ENCODE assay signal across 22 cellular contexts in genomic region chr16:53035176-53035942, GRCh38. TPM values are rescaled to one million over a fixed set of nuclear protein-coding genes. Genes with fewer than 3 reads are reported as not detected.
DNase-seq lines count a peak whose midpoint lies in the region; ATAC-seq, FAIRE-seq and TF ChIP-seq lines count a peak whose summit lies in the region.
"Had no signal": no experiment of that assay in that cellular context is flagged by ENCODE, and none has a peak within 500 bp of the region (broad histone marks: within the 10 kb centered on the region; RNA-seq: fewer than 3 reads in every experiment).

No MANE protein-coding gene starts in this region.

- H2AFZ ChIP-seq in IMR-90 (replicated peaks; ENCODE audit: low read length, poor library complexity) = no peak overlapping the region

- in situ Hi-C loops in IMR-90 (cut with MboI; ENCODE audit: low sequenced_read_pairs) = no loop called here

- H3K4me1 ChIP-seq in A549 (no peaks in the 10 kb centered on the region), IMR-90 (ENCODE audit: control insufficient read depth, insufficient read depth, low read length) (peaks cover 2% of the 10 kb centered on the region; the same call in 1 of the 2 replicates)
- H3K4me1 ChIP-seq: BE2C had no signal

- no peak overlapping the region for H3K56ac ChIP-seq in IMR-90 (ENCODE audit: extremely low read depth, insufficient read depth, low read length)

- POLR2A ChIA-PET in A549 (lab: Yijun Ruan, JAX) = no interaction called here
- POLR2A ChIA-PET in IMR-90 (lab: Charles Lee; ENCODE audit: unreplicated experiment) = no interaction called here

- H2AK9ac ChIP-seq in IMR-90 (replicated peaks; ENCODE audit: low read depth, low read length, poor library complexity) = no peak overlapping the region

- CTCF ChIA-PET in A549 (lab: Yijun Ruan, JAX) = interaction anchor here (0.9 to 1.9 kb wide), 3 partner anchors 10 to 13 kb away, joined by 3 to 8 read pairs (median 5); no protein-coding TSS in a partner anchor
- CTCF ChIA-PET in IMR-90 (lab: Yijun Ruan, JAX) = no interaction called here

- H3K27me3 ChIP-seq in IMR-90 (ENCODE audit: control insufficient read depth, insufficient read depth, low read length) = no peaks in the 10 kb centered on the region
- H3K27me3 ChIP-seq in dorsolateral prefrontal cortex = peaks cover 0 to 4% (median 0%) of the 10 kb centered on the region in 45 donors
- H3K27me3 ChIP-seq: BE2C had no signal

- H2BK5ac ChIP-seq in IMR-90 (ENCODE audit: low read depth, low read length, poor library complexity, severe bottlenecking) = no peak overlapping the region

- H3K27ac ChIP-seq in A549 = no peak overlapping the region
- H3K27ac ChIP-seq in IMR-90 (ENCODE audit: insufficient read depth, low read length) = no peak overlapping the region
- H3K27ac ChIP-seq in epithelial cell of prostate = peak overlapping the region; percentile 64
- H3K27ac ChIP-seq in dorsolateral prefrontal cortex = no peak overlapping the region

- TF ChIP-seq RAD21 in A549 (conservative IDR thresholded peaks at IDR 0.05 in 1 of 2, IDR thresholded peaks at IDR 0.05 in 1 of 2) (no peak), IMR-90 (IDR thresholded peaks at IDR 0.05; ENCODE audit: low read length) (no peak)

- dilution Hi-C loops in IMR-90 (cut with HindIII; ENCODE audit: low sequenced_read_pairs, unreplicated experiment) = no loop called here

- H3K9me3 ChIP-seq in A549 (peaks cover 11% of the 10 kb centered on the region; the same call in 2 of the 3 replicates), IMR-90 (ENCODE audit: control insufficient read depth, insufficient read depth, low read length) (peaks cover 3% of the 10 kb centered on the region; the same call in 1 of the 2 replicates)
- H3K9me3 ChIP-seq: BE2C had no signal

- no peak overlapping the region for H2AK5ac ChIP-seq in IMR-90 (ENCODE audit: low read depth, low read length)

- H2BK120ac ChIP-seq in IMR-90 (ENCODE audit: low read depth, low read length) = no peak overlapping the region

- DNase-seq in A549 (ENCODE audit: low read depth in 1 of 2, low spot score in 1 of 2) (no peak), IMR-90 (no peak), epithelial cell of prostate (ENCODE audit: low read depth, low spot score) (no peak), neural crest cell (ENCODE audit: low read depth, low spot score) (peak; percentile 29), T-helper 9 cell (no peak), NOMO-1 treated with DMSO at 0.1 percent for 48 hours (lab: John Stamatoyannopoulos, UW; ENCODE audit: unreplicated experiment) (no peak), dorsolateral prefrontal cortex (no peak)
- DNase-seq: ACHN; BE2C; C1 segment of cervical spinal cord; CD4-positive, CD25-positive, alpha-beta regulatory T cell; CD8-positive, alpha-beta memory T cell; COR-L47; DMS 273 treated with DMSO at 0.1 percent for 48 hours; DMS53; DND-41; EL; GOT3; H7 had no signal

- H3K23ac ChIP-seq in IMR-90 (ENCODE audit: low read depth, low read length) = no peak overlapping the region

- H3K4me2 ChIP-seq in A549 (no peak overlapping the region), IMR-90 (ENCODE audit: low read depth, low read length) (no peak overlapping the region)

- no peak overlapping the region for H3K4me3 ChIP-seq in A549
- no peak overlapping the region for H3K4me3 ChIP-seq in IMR-90 (ENCODE audit: insufficient read depth, low read depth, low read length)
- H3K4me3 ChIP-seq in dorsolateral prefrontal cortex = no peak overlapping the region
- H3K4me3 ChIP-seq: GM12878 had no signal

- peak overlapping the region; percentile 90 for H3K27ac Mint-ChIP-seq in neural crest cell (ENCODE audit: unreplicated experiment)
- H3K27ac Mint-ChIP-seq: CD4-positive, CD25-positive, alpha-beta regulatory T cell; CD8-positive, alpha-beta memory T cell had no signal

- FAIRE-seq in A549 (lab: Jason Lieb, UNC) = no peak
- FAIRE-seq: GM12878, HTR-8/SVneo had no signal

- H4K5ac ChIP-seq in IMR-90 (ENCODE audit: low read depth, low read length) = no peak overlapping the region

- no peak overlapping the region for H2BK20ac ChIP-seq in IMR-90 (ENCODE audit: low read depth, low read length)

- H3K79me1 ChIP-seq in IMR-90 (ENCODE audit: low read depth in 1 of 2, low read length in 2 of 2) = no peaks in the 10 kb centered on the region

- no peaks in the 10 kb centered on the region for H3K36me3 ChIP-seq in IMR-90 (ENCODE audit: control insufficient read depth, insufficient read depth, low read length)
- H3K36me3 ChIP-seq: BE2C had no signal

- 59% methylated on average over 3 of the region's 3 CpGs for WGBS in A549 (ENCODE audit: missing lambda C conversion rate)
- no CpG with 5 or more reads among the region's 3 CpGs for WGBS in IMR-90 (ENCODE audit: extremely low coverage in 2 of 2, insufficient read length in 1 of 2), 2 experiments

- TF ChIP-seq CTCF in A549 (IDR thresholded peaks at IDR 0.05) (no peak), IMR-90 (conservative IDR thresholded peaks at IDR 0.05; ENCODE audit: low read depth, low read length) (no peak), neural crest cell (conservative IDR thresholded peaks at IDR 0.05) (no peak), dorsolateral prefrontal cortex (IDR thresholded peaks at IDR 0.05 in 54 of 56, conservative IDR thresholded peaks at IDR 0.05 in 2 of 56; ENCODE audit: low read depth in 1 of 56, partially characterized antibody in 56 of 56) (no peak)

- ATAC-seq in A549 (no peak), IMR-90 (ENCODE audit: low read depth) (no peak), HG02870 (IDR thresholded peaks at IDR 0.05; ENCODE audit: unreplicated experiment) (no peak)
- ATAC-seq: GM12878 had no signal

- no peak overlapping the region for H4K91ac ChIP-seq in IMR-90 (ENCODE audit: insufficient read depth, low read depth, low read length)

- TF ChIP-seq POLR2A in A549 (IDR thresholded peaks at IDR 0.05; ENCODE audit: low read length) = no peak
- no peak for TF ChIP-seq POLR2A in IMR-90 (IDR thresholded peaks at IDR 0.05; ENCODE audit: low read depth, low read length)

- H3K4me3 Mint-ChIP-seq in neural crest cell = peak overlapping the region; percentile 20
- H3K4me3 Mint-ChIP-seq: CD4-positive, CD25-positive, alpha-beta regulatory T cell; CD8-positive, alpha-beta memory T cell had no signal

- H3K4me1 Mint-ChIP-seq in neural crest cell = peaks cover 29% of the 10 kb centered on the region
- H3K4me1 Mint-ChIP-seq: CD4-positive, CD25-positive, alpha-beta regulatory T cell; CD8-positive, alpha-beta memory T cell had no signal

- H3K18ac ChIP-seq in IMR-90 (ENCODE audit: low read depth, low read length) = no peak overlapping the region

- H3K9me1 ChIP-seq in IMR-90 (ENCODE audit: insufficient read depth, low read length) = no peaks in the 10 kb centered on the region

- H3K27me3 Mint-ChIP-seq in neural crest cell (ENCODE audit: low read depth) = no peaks in the 10 kb centered on the region

- intact Hi-C loops in IMR-90 (cut with micrococcal nuclease) = no loop called here
- intact Hi-C loops in dorsolateral prefrontal cortex (cut with DNase I) = no loop called here

- no peak overlapping the region for H3K4ac ChIP-seq in IMR-90 (ENCODE audit: low read depth, low read length)

- H2BK15ac ChIP-seq in IMR-90 (ENCODE audit: low read depth, low read length) = no peak overlapping the region

- TF ChIP-seq EP300 in A549 (IDR thresholded peaks at IDR 0.05) = no peak

- BruUV-seq in IMR-90 (replicated peaks; lab: Mats Ljungman, UMichigan) = no TSS peak

- no peak overlapping the region for H3K9ac ChIP-seq in IMR-90 (ENCODE audit: low read depth, low read length)

- peaks cover 6% of the 10 kb centered on the region for H3K36me3 Mint-ChIP-seq in neural crest cell (ENCODE audit: low read depth)
- H3K36me3 Mint-ChIP-seq: CD4-positive, CD25-positive, alpha-beta regulatory T cell had no signal

- H4K8ac ChIP-seq in IMR-90 (ENCODE audit: low read depth in 2 of 2, low read length in 2 of 2) = no peak overlapping the region

- H3K14ac ChIP-seq in IMR-90 (replicated peaks; ENCODE audit: low read depth, low read length) = no peak overlapping the region

- peaks cover 22% of the 10 kb centered on the region for H3K9me3 Mint-ChIP-seq in neural crest cell
- H3K9me3 Mint-ChIP-seq: CD8-positive, alpha-beta memory T cell had no signal

- no peaks in the 10 kb centered on the region for H4K20me1 ChIP-seq in IMR-90 (ENCODE audit: insufficient read depth, low read length)

TF ChIP-seq in A549, 52 proteins besides CTCF, POLR2A, EP300 and RAD21 (continues in another document):
- TF ChIP-seq MAFK (IDR thresholded peaks at IDR 0.05; ENCODE audit: partially characterized antibody) = peak; percentile 49

TF ChIP-seq in IMR-90, 13 proteins besides CTCF, POLR2A, EP300 and RAD21:
- TF ChIP-seq RFX5 (IDR thresholded peaks at IDR 0.05; ENCODE audit: low read depth, low read length) = no peak
- TF ChIP-seq MAZ (IDR thresholded peaks at IDR 0.05; ENCODE audit: borderline replicate concordance, low read depth, low read length) = no peak
- TF ChIP-seq MAFK (IDR thresholded peaks at IDR 0.05; ENCODE audit: low read depth, low read length) = peak; percentile 42
- TF ChIP-seq NFE2L2 (IDR thresholded peaks at IDR 0.05; ENCODE audit: low read depth, low read length) = 0 out of 2 replicates have a peak, but pooled peaks have one; percentile 14
- no peak for TF ChIP-seq BHLHE40 (IDR thresholded peaks at IDR 0.05; ENCODE audit: low read depth, low read length)

RNA-seq across cellular contexts. Expression of gene CHD9NB, which starts 17.3 kb away (rescaled TPM):
- polyA plus RNA-seq in A549 (2011; rRNA removed) = 2.0 and 2.6 TPM in 2 replicates
- 0.98 and 1.3 TPM in 2 replicates for polyA plus RNA-seq in A549 (2012; cell fraction: cytosol; rRNA removed)
- polyA plus RNA-seq in A549 (2012; cell fraction: nucleus; rRNA removed) = 0.53 and 0.72 TPM in 2 replicates
- polyA plus RNA-seq in A549 (2017; fragmentation: RNase III; extraction: RNeasy Plus Mini Kit Qiagen cat#74134 plus additional on column Dnase treatment) = 2.8 to 3.4 TPM (median 3.0 TPM) in 3 replicates
- 5.0 and 6.3 TPM in 2 replicates for polyA minus RNA-seq in A549 (2011; rRNA and poly(A)+ RNA removed)
- 1.1 TPM in 2 replicates for total RNA-seq in IMR-90 (2012; rRNA removed)
- 0.94 and 1.2 TPM in 2 replicates for polyA plus RNA-seq in IMR-90 (2012; rRNA removed)
- 0.29 and 0.55 TPM in 2 replicates for polyA plus RNA-seq in IMR-90 (2012; cell fraction: cytosol; rRNA removed)
- 0.41 and 0.61 TPM in 2 replicates for polyA plus RNA-seq in IMR-90 (2012; cell fraction: nucleus; rRNA removed; ENCODE audit: low replicate concordance)
- total RNA-seq in neural crest cell = 0.61 and 0.75 TPM in 2 replicates
- total RNA-seq in dorsolateral prefrontal cortex = 1 to 10 TPM in 6 of 120 experiments, under 1 TPM in 41, not detected in 73; 0.26 to 2.4 (median 0.57) TPM
- total RNA-seq: CD4-positive, CD25-positive, alpha-beta regulatory T cell had no signal
- polyA plus RNA-seq: CD4-positive, CD25-positive, alpha-beta regulatory T cell; CD8-positive, alpha-beta memory T cell had no signal

RNA-seq across cellular contexts. Expression of gene CHD9, which starts 19.4 kb away (rescaled TPM):
- polyA plus RNA-seq in A549 (2011; rRNA removed) (44.9 and 51.6 TPM in 2 replicates), A549 (2017; fragmentation: RNase III; extraction: RNeasy Plus Mini Kit Qiagen cat#74134 plus additional on column Dnase treatment) (16.2 to 17.9 TPM (median 17.8 TPM) in 3 replicates), IMR-90 (2012; rRNA removed) (8.4 and 9.1 TPM in 2 replicates)
- polyA plus RNA-seq in A549 (2012; cell fraction: cytosol; rRNA removed) = 5.3 and 5.4 TPM in 2 replicates
- 4.7 and 5.5 TPM in 2 replicates for polyA plus RNA-seq in A549 (2012; cell fraction: nucleus; rRNA removed)
- polyA minus RNA-seq in A549 (2011; rRNA and poly(A)+ RNA removed) = 61.4 and 65.6 TPM in 2 replicates
- total RNA-seq in IMR-90 (2012; rRNA removed) (48.8 and 61.4 TPM in 2 replicates), neural crest cell (76.0 and 76.6 TPM in 2 replicates), dorsolateral prefrontal cortex (100 to 1,000 TPM; 104 to 179 (median 138) TPM)
- polyA plus RNA-seq in IMR-90 (2012; cell fraction: cytosol; rRNA removed) = 0.93 and 1.8 TPM in 2 replicates
- polyA plus RNA-seq in IMR-90 (2012; cell fraction: nucleus; rRNA removed; ENCODE audit: low replicate concordance) = 1.9 and 26.7 TPM in 2 replicates
